ENCODE assay signal across 8 cellular contexts in the genomic region with DNA sequence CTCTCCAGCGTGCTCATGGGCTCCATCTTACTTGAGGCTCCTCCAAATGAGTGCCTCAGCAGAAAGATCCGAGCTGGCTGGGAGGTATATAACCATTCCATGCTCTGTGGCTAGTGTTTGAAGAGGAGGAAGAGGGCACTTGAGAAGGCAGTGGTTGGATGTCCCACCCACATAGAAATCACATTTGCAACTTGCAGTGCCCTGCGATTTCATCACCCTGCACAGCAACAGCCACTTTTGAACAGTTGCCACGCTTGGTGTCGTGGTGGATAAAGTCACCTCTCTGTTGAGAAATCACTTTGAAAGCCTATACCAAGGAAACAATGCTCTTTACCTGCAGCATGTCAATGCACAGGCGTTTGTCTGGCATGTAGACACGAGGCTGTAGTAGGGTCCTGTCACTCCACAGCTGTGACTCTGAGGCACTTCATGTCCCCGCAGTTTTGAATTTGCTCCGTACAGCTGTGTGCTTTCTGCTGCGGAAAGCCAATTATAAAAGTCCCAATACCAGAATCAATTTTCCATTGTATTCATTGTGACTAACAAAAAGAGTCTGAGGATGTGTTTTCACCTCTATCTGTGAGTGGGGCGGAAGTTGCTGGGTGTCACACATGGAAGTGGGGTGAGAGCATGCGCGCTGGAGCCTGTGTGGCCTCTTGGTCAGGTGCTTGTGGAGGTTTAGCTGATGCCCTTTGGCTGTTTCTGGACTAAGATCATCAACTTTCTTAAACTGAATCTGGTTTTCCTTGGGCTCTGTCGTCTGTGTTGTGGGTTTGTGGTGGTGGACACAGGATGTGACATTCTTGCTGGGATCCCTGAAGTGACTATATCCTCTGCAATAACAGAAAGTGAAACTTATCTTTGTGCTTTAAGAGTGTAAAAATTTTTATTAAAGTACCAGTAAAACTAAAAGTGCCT. TPM values are rescaled to one million over a fixed set of nuclear protein-coding genes. Genes with fewer than 3 reads are reported as not detected.
DNase-seq lines count a peak whose midpoint lies in the region; ATAC-seq, FAIRE-seq and TF ChIP-seq lines count a peak whose summit lies in the region.

No MANE protein-coding gene starts in this region.

- H3K4me1 ChIP-seq in OCI-LY7 (ENCODE audit: insufficient read depth, low read length, poor library complexity, severe bottlenecking) = peaks cover 28% of the 10 kb centered on the region

- peak overlapping the region; percentile 89 for H3K4me3 ChIP-seq in OCI-LY7 (ENCODE audit: low read depth, low read length, poor library complexity, severe bottlenecking)

- peak overlapping the region; percentile 93 for H3K4me3 Mint-ChIP-seq in activated T-helper 2 cell treated with anti-CD3 and anti-CD28 coated beads, Interferon-gamma antibody, Interleukin-2, Interleukin-4, amounts not matched to agents 10 μg/mL and 5 μg/mL and 100 μg/mL, durations not matched to agents 14 hours and 24 hours and 36 hours (ENCODE audit: low read depth)

- peak overlapping the region; percentile 96 for H3K27ac Mint-ChIP-seq in activated T-helper 2 cell treated with anti-CD3 and anti-CD28 coated beads, Interferon-gamma antibody, Interleukin-2, Interleukin-4, amounts not matched to agents 10 μg/mL and 5 μg/mL and 100 μg/mL, durations not matched to agents 14 hours and 24 hours and 36 hours

- H3K9me2 ChIP-seq in OCI-LY7 (ENCODE audit: insufficient read depth, low read length) = no peaks in the 10 kb centered on the region

- H3K79me2 ChIP-seq in OCI-LY7 (ENCODE audit: insufficient read depth, low read depth, low read length) = peaks cover 37% of the 10 kb centered on the region

- peak overlapping the region; percentile 69; the same call in 1 of the 2 replicates for H2AFZ ChIP-seq in OCI-LY7 (ENCODE audit: low read length)

- peaks cover 1% of the 10 kb centered on the region for H3K27me3 Mint-ChIP-seq in activated T-helper 2 cell treated with anti-CD3 and anti-CD28 coated beads, Interferon-gamma antibody, Interleukin-2, Interleukin-4, amounts not matched to agents 10 μg/mL and 5 μg/mL and 100 μg/mL, durations not matched to agents 14 hours and 24 hours and 36 hours (ENCODE audit: low read depth)

- peak; percentile 45 for ATAC-seq in GM18511 (IDR thresholded peaks at IDR 0.05; ENCODE audit: unreplicated experiment)
- ATAC-seq in HG02938 (IDR thresholded peaks at IDR 0.05; ENCODE audit: unreplicated experiment) = peak; percentile 38
- ATAC-seq in left cardiac atrium = no peak

- intact Hi-C loops in OCI-LY7 (cut with micrococcal nuclease; ENCODE audit: unreplicated experiment) (loop anchor here (5.0 kb wide), 3 partner anchors 98 to 713 kb away; a partner anchor contains a TSS), left cardiac atrium (cut with DNase I) (loop anchor here (5.0 to 10.0 kb wide), 2 partner anchors 46 to 53 kb away; no protein-coding TSS in a partner anchor)
- intact Hi-C loops in activated T-helper 2 cell treated with anti-CD3 and anti-CD28 coated beads, Interferon-gamma antibody, Interleukin-2, Interleukin-4, amounts not matched to agents 10 μg/mL and 5 μg/mL and 100 μg/mL, durations not matched to agents 14 hours and 24 hours and 36 hours (cut with micrococcal nuclease) = loop anchor here (1.0 to 5.0 kb wide), 9 partner anchors 14 to 711 kb away; a partner anchor contains a TSS

- no peaks in the 10 kb centered on the region for H3K9me3 Mint-ChIP-seq in activated T-helper 2 cell treated with anti-CD3 and anti-CD28 coated beads, Interferon-gamma antibody, Interleukin-2, Interleukin-4, amounts not matched to agents 10 μg/mL and 5 μg/mL and 100 μg/mL, durations not matched to agents 14 hours and 24 hours and 36 hours

- peak overlapping the region; percentile 73 for H3K4me2 ChIP-seq in OCI-LY7 (ENCODE audit: low read length)

- H3K36me3 Mint-ChIP-seq in activated T-helper 2 cell treated with anti-CD3 and anti-CD28 coated beads, Interferon-gamma antibody, Interleukin-2, Interleukin-4, amounts not matched to agents 10 μg/mL and 5 μg/mL and 100 μg/mL, durations not matched to agents 14 hours and 24 hours and 36 hours (ENCODE audit: low read depth) = peaks cover 47% of the 10 kb centered on the region

- H3K9me3 ChIP-seq in OCI-LY7 (ENCODE audit: low read length) = no peaks in the 10 kb centered on the region

- BruUV-seq in OCI-LY7 (replicated peaks; lab: Mats Ljungman, UMichigan) = no TSS peak

- TF ChIP-seq CTCF in OCI-LY7 (conservative IDR thresholded peaks at IDR 0.05; ENCODE audit: low read length) = no peak

- no peaks in the 10 kb centered on the region for H4K20me1 ChIP-seq in OCI-LY7 (ENCODE audit: insufficient read depth, low read length)

- FAIRE-seq in frontal cortex (lab: Jason Lieb, UNC) = no peak

- DNase-seq in OCI-LY7 (ENCODE audit: low spot score) (peak; percentile 64), left cardiac atrium (peak; percentile 50), NCI-H128 (lab: John Stamatoyannopoulos, UW; ENCODE audit: unreplicated experiment) (no peak), frontal cortex (ENCODE audit: low spot score in 2 of 2) (no peak)
- DNase-seq in activated T-helper 2 cell treated with anti-CD3 and anti-CD28 coated beads, Interferon-gamma antibody, Interleukin-2, Interleukin-4, amounts not matched to agents 10 μg/mL and 5 μg/mL and 100 μg/mL, durations not matched to agents 14 hours and 24 hours and 36 hours (ENCODE audit: low spot score) = peak; percentile 75
- DNase-seq in stimulated activated CD4-positive, alpha-beta T cell treated with anti-CD3 and anti-CD28 coated beads, Interleukin-12 subunit alpha, Interleukin-12 subunit beta, amount 100 ng/mL, for 4 hours = peak; percentile 73

- H3K36me3 ChIP-seq in OCI-LY7 (ENCODE audit: insufficient read depth, low read length) = peaks cover 25% of the 10 kb centered on the region; the same call in 1 of the 2 replicates

- peaks cover 31% of the 10 kb centered on the region for H3K4me1 Mint-ChIP-seq in activated T-helper 2 cell treated with anti-CD3 and anti-CD28 coated beads, Interferon-gamma antibody, Interleukin-2, Interleukin-4, amounts not matched to agents 10 μg/mL and 5 μg/mL and 100 μg/mL, durations not matched to agents 14 hours and 24 hours and 36 hours (ENCODE audit: low read depth)

- CTCF ChIA-PET in OCI-LY7 (lab: Charles Lee; ENCODE audit: unreplicated experiment) = no interaction called here

- H3K27ac ChIP-seq in OCI-LY7 (ENCODE audit: low read depth, low read length, poor library complexity, severe bottlenecking) = peak overlapping the region; percentile 81

- POLR2A ChIA-PET in OCI-LY7 (lab: Charles Lee) = interaction anchor here (0.7 kb wide), 1 partner anchor 70 kb away, joined by 3 read pairs; no protein-coding TSS in a partner anchor

RNA-seq across cellular contexts. Expression of a gene that starts 2.8 kb away (rescaled TPM):
- total RNA-seq in OCI-LY7 (2014; rRNA removed; shearing (Covaris generic)) = 28.5 and 51.5 TPM in 2 replicates
- 85.2 and 94.8 TPM in 2 replicates for total RNA-seq in OCI-LY7 (2022)
- 158 and 166 TPM in 2 replicates for total RNA-seq in activated T-helper 2 cell treated with anti-CD3 and anti-CD28 coated beads, Interferon-gamma antibody, Interleukin-2, Interleukin-4, amounts not matched to agents 10 μg/mL and 5 μg/mL and 100 μg/mL, durations not matched to agents 14 hours and 24 hours and 36 hours
- 10 to 100 TPM; 71.1 to 79.4 TPM for total RNA-seq in left cardiac atrium
- 32.6 TPM for total RNA-seq in frontal cortex

RNA-seq across cellular contexts. Expression of a gene that starts 35.3 kb away (rescaled TPM):
- not detected in 2 replicates for total RNA-seq in OCI-LY7 (2014; rRNA removed; shearing (Covaris generic))
- total RNA-seq in OCI-LY7 (2022) (not detected in 2 replicates), left cardiac atrium (not detected), frontal cortex (under 0.01 TPM)
- total RNA-seq in activated T-helper 2 cell treated with anti-CD3 and anti-CD28 coated beads, Interferon-gamma antibody, Interleukin-2, Interleukin-4, amounts not matched to agents 10 μg/mL and 5 μg/mL and 100 μg/mL, durations not matched to agents 14 hours and 24 hours and 36 hours = 0.09 TPM in 2 replicates

RNA-seq across cellular contexts. Expression of a gene that starts 41.9 kb away (rescaled TPM):
- total RNA-seq in OCI-LY7 (2014; rRNA removed; shearing (Covaris generic)) = not detected in 2 replicates
- total RNA-seq in OCI-LY7 (2022) (not detected in 2 replicates), left cardiac atrium (1 to 10 TPM; 1.3 to 1.5 TPM), frontal cortex (4.9 TPM)
- total RNA-seq in activated T-helper 2 cell treated with anti-CD3 and anti-CD28 coated beads, Interferon-gamma antibody, Interleukin-2, Interleukin-4, amounts not matched to agents 10 μg/mL and 5 μg/mL and 100 μg/mL, durations not matched to agents 14 hours and 24 hours and 36 hours = not detected in 2 replicates

Comparison
In these comparisons a context has a peak if more than half of its experiments do, and no peak if none do; other contexts are left out.
1. ATAC-seq: peak in GM18511 (single experiment) and HG02938 (single experiment); none in left cardiac atrium (0 of 2).
2. DNase-seq: peak in OCI-LY7 (single experiment), activated T-helper 2 cell treated with anti-CD3 and anti-CD28 coated beads, Interferon-gamma antibody, Interleukin-2, Interleukin-4, amounts not matched to agents 10 μg/mL and 5 μg/mL and 100 μg/mL, durations not matched to agents 14 hours and 24 hours and 36 hours (single experiment), left cardiac atrium (single experiment) and stimulated activated CD4-positive, alpha-beta T cell treated with anti-CD3 and anti-CD28 coated beads, Interleukin-12 subunit alpha, Interleukin-12 subunit beta, amount 100 ng/mL, for 4 hours (single experiment); none in NCI-H128 (single experiment) and frontal cortex (0 of 2).